In the genomic region with DNA sequence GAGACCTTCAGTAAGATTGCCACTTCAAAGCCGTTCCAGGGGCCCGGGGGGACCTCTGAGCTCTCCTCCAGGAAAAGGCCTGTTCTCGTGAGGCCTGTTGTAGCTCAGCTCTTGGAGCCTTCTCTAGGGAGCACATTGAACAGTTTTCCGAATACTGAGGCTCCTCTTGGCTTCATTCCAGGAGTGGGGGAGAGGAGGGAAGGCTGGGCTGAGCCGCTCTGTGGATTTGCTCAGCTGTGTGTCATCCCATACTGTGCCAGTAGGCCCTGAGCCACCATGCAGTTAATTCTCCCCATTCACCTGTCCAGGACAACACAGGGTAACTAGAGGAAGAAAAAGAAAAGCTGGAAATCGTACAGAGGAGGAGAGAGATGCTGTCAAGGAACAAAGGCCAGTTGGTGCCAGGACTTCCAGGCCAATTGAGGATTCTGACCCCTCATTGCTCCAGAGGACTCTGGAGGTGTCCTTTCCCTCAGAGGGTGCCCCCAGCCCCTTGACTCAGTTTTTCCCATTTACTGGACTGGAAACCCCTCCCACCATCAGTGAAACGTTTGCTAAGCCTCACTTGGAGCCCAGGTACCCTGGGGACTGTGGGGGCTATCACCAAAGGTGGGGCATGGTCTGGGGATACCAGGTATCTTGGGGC, we compare ENCODE assay signal across 9 cellular contexts. TPM values are rescaled to one million over a fixed set of nuclear protein-coding genes. Genes with fewer than 3 reads are reported as not detected.
DNase-seq lines count a peak whose midpoint lies in the region; ATAC-seq and TF ChIP-seq lines count a peak whose summit lies in the region.
"Had no signal": no experiment of that assay in that cellular context is flagged by ENCODE, and none has a peak within 500 bp of the region (broad histone marks: within the 10 kb centered on the region; RNA-seq: fewer than 3 reads in every experiment).

No MANE protein-coding gene starts in this region.

- peak overlapping the region; percentile 67 to 72 for H2BK12ac ChIP-seq in mesenchymal stem cell (ENCODE audit: low read length in 2 of 2)

- H4K20me1 ChIP-seq in mammary epithelial cell (ENCODE audit: insufficient read depth, low read length): no peaks in the 10 kb centered on the region

- H2BK5ac ChIP-seq in mesenchymal stem cell (ENCODE audit: low read depth, low read length, poor library complexity, severe bottlenecking): no peak overlapping the region

- intact Hi-C loops in MCF 10A (cut with micrococcal nuclease): no loop called here
- intact Hi-C loops in mammary epithelial cell (cut with micrococcal nuclease): no loop called here

- H3K14ac ChIP-seq in mesenchymal stem cell (ENCODE audit: low read length in 2 of 2): peak overlapping the region in 1 of 2 experiments; percentile 55

- no peak for TF ChIP-seq CTCF in MCF 10A (IDR thresholded peaks at IDR 0.05; ENCODE audit: unreplicated experiment)
- no peak for TF ChIP-seq CTCF in mammary epithelial cell (conservative IDR thresholded peaks at IDR 0.05 in 1 of 2, IDR thresholded peaks at IDR 0.05 in 1 of 2; ENCODE audit: extremely low read depth in 1 of 2, insufficient read depth in 1 of 2, low read depth in 1 of 2, low read length in 2 of 2)
- TF ChIP-seq CTCF in WTC11 (IDR thresholded peaks at IDR 0.05): no peak
- no peak for TF ChIP-seq CTCF in osteocyte (IDR thresholded peaks at IDR 0.05)

- H3K36me3 ChIP-seq in mammary epithelial cell (ENCODE audit: insufficient read depth, low read length): no peaks in the 10 kb centered on the region
- no peaks in the 10 kb centered on the region for H3K36me3 ChIP-seq in mesenchymal stem cell (ENCODE audit: control insufficient read depth in 1 of 2, insufficient read depth in 2 of 2, low read depth in 1 of 2, low read length in 2 of 2)

- in situ Hi-C loops in mammary epithelial cell (cut with MboI; ENCODE audit: low sequenced_read_pairs in 2 of 2): no loop called here

- peak overlapping the region; percentile 53 for H2BK15ac ChIP-seq in mesenchymal stem cell (ENCODE audit: low read depth, poor library complexity, severe bottlenecking)

- peaks cover 6% of the 10 kb centered on the region for H3K9me3 Mint-ChIP-seq in MCF 10A (ENCODE audit: unreplicated experiment)
- H3K9me3 Mint-ChIP-seq in WTC11: peaks cover 8% of the 10 kb centered on the region
- peaks cover 6% of the 10 kb centered on the region for H3K9me3 Mint-ChIP-seq in osteocyte (ENCODE audit: unreplicated experiment)

- peaks cover 21% of the 10 kb centered on the region for H3K4me1 ChIP-seq in mammary epithelial cell (ENCODE audit: insufficient read depth, low read length)
- H3K4me1 ChIP-seq in mesenchymal stem cell (ENCODE audit: control insufficient read depth, insufficient read depth, low read depth, low read length): peaks cover 26% of the 10 kb centered on the region

- H3K9ac ChIP-seq in mammary epithelial cell (ENCODE audit: insufficient read depth, low read length) (no peak overlapping the region), mesenchymal stem cell (ENCODE audit: low read length) (peak overlapping the region; percentile 53)

- POLR2A ChIA-PET in MCF 10A (lab: Yijun Ruan, JAX): interaction anchor here (0.6 to 1.1 kb wide), 2 partner anchors 38 to 57 kb away, joined by 3 read pairs; no protein-coding TSS in a partner anchor
- POLR2A ChIA-PET in WTC11 (lab: Charles Lee): interaction anchor here (1.8 kb wide), 1 partner anchor 162 kb away, joined by 6 read pairs; a partner anchor contains a TSS

- H2BK120ac ChIP-seq in mesenchymal stem cell (ENCODE audit: low read depth, low read length): peak overlapping the region; percentile 80

- H3K4me3 ChIP-seq in mammary epithelial cell (replicated peaks in 1 of 3; ENCODE audit: insufficient read depth in 1 of 3, low read depth in 2 of 3, low read length in 3 of 3) (no peak overlapping the region), mesenchymal stem cell (ENCODE audit: insufficient read depth in 1 of 2, low read depth in 1 of 2, low read length in 2 of 2) (no peak overlapping the region)

- peak overlapping the region; percentile 25 to 50 for H3K18ac ChIP-seq in mesenchymal stem cell (ENCODE audit: low read depth in 1 of 2, low read length in 2 of 2)

- H4K8ac ChIP-seq in mesenchymal stem cell (ENCODE audit: low read length): peak overlapping the region; percentile 71

- H3K4me1 Mint-ChIP-seq in MCF 10A (ENCODE audit: insufficient read depth, unreplicated experiment) (peaks cover 27% of the 10 kb centered on the region), WTC11 (peaks cover 16% of the 10 kb centered on the region), osteocyte (ENCODE audit: unreplicated experiment) (peaks cover 24% of the 10 kb centered on the region)

- H3K27me3 ChIP-seq in mammary epithelial cell (ENCODE audit: insufficient read depth, low read length): no peaks in the 10 kb centered on the region
- H3K27me3 ChIP-seq in mesenchymal stem cell (ENCODE audit: control insufficient read depth in 1 of 2, insufficient read depth in 1 of 2, low read length in 2 of 2): no peaks in the 10 kb centered on the region

- WGBS in mammary epithelial cell (ENCODE audit: low coverage, missing lambda C conversion rate): 32% methylated on average over 5 of the region's 7 CpGs
- 49% methylated on average over 6 of the region's 7 CpGs for WGBS in mesenchymal stem cell

- H3K79me2 ChIP-seq in mammary epithelial cell (ENCODE audit: insufficient read depth, low read length): no peaks in the 10 kb centered on the region

- H3K9me3 ChIP-seq in mammary epithelial cell (replicated peaks; ENCODE audit: insufficient read depth, low read length): no peaks in the 10 kb centered on the region
- peaks cover 3% of the 10 kb centered on the region for H3K9me3 ChIP-seq in mesenchymal stem cell (ENCODE audit: control insufficient read depth, low read length)

- dilution Hi-C loops in mammary epithelial cell (cut with HindIII; ENCODE audit: low sequenced_read_pairs): no loop called here

- peak overlapping the region; percentile 55 for H2AK5ac ChIP-seq in mesenchymal stem cell (ENCODE audit: low read length, severe bottlenecking)

- H3K27ac Mint-ChIP-seq in MCF 10A (ENCODE audit: low read depth, unreplicated experiment) (no peak overlapping the region), WTC11 (no peak overlapping the region), osteocyte (ENCODE audit: unreplicated experiment) (no peak overlapping the region)

- no TSS peak for BruUV-seq in MCF 10A (replicated peaks; lab: Mats Ljungman, UMichigan)
- BruUV-seq in mammary epithelial cell (replicated peaks; lab: Mats Ljungman, UMichigan): no TSS peak

- peak overlapping the region; percentile 28 for H4K91ac ChIP-seq in mesenchymal stem cell (ENCODE audit: low read length)

- no peaks in the 10 kb centered on the region for H3K79me1 ChIP-seq in mesenchymal stem cell (replicated peaks; ENCODE audit: low read length, poor library complexity, severe bottlenecking)

- no peak overlapping the region for H3K27ac ChIP-seq in mammary epithelial cell (ENCODE audit: insufficient read depth, low read depth, low read length)
- H3K27ac ChIP-seq in mesenchymal stem cell (ENCODE audit: low read length, poor library complexity, severe bottlenecking): no peak overlapping the region

- H3K4me2 ChIP-seq in mammary epithelial cell (ENCODE audit: insufficient read depth, low read depth, low read length) (no peak overlapping the region), mesenchymal stem cell (ENCODE audit: low read length, poor library complexity, severe bottlenecking) (no peak overlapping the region)

- H3K4me3 Mint-ChIP-seq in MCF 10A (ENCODE audit: unreplicated experiment) (no peak overlapping the region), WTC11 (no peak overlapping the region), osteocyte (ENCODE audit: unreplicated experiment) (no peak overlapping the region)

- H3K27me3 Mint-ChIP-seq in MCF 10A (ENCODE audit: insufficient read depth, unreplicated experiment) (no peaks in the 10 kb centered on the region), WTC11 (ENCODE audit: low read depth) (no peaks in the 10 kb centered on the region), osteocyte (ENCODE audit: unreplicated experiment) (no peaks in the 10 kb centered on the region)

- no peak overlapping the region for H3K23ac ChIP-seq in mesenchymal stem cell (ENCODE audit: low read length in 2 of 2)

- peak overlapping the region; percentile 30 to 64 for H3K4ac ChIP-seq in mesenchymal stem cell (ENCODE audit: low read depth in 1 of 2, low read length in 2 of 2)

- DNase-seq in MCF 10A (ENCODE audit: unreplicated experiment) (peak; percentile 78), mammary epithelial cell (no peak), dermis microvascular lymphatic vessel endothelial cell (ENCODE audit: low read depth in 2 of 2) (peak; percentile 55 to 62), mesenchymal stem cell (peak; percentile 76), WTC11 (ENCODE audit: low spot score) (no peak), CD1c-positive myeloid dendritic cell (ENCODE audit: extremely low spot score) (no peak), osteocyte (ENCODE audit: extremely low spot score, unreplicated experiment) (no peak)
- DNase-seq: T-helper 2 cell had no signal

- CTCF ChIA-PET in MCF 10A (lab: Yijun Ruan, JAX) (interaction anchor here (0.6 to 1.4 kb wide), 5 partner anchors 20 to 245 kb away, joined by 3 to 6 read pairs (median 4); no protein-coding TSS in a partner anchor), mammary epithelial cell (lab: Charles Lee; ENCODE audit: low non-redundant PET) (no interaction called here), WTC11 (lab: Charles Lee) (interaction anchor here (1.3 to 1.7 kb wide), 3 partner anchors 26 to 198 kb away, joined by 3 to 7 read pairs (median 4); no protein-coding TSS in a partner anchor)

- H2AFZ ChIP-seq in mammary epithelial cell (ENCODE audit: low read depth, low read length): no peak overlapping the region
- no peak overlapping the region for H2AFZ ChIP-seq in mesenchymal stem cell (ENCODE audit: low read depth, low read length)

- no peaks in the 10 kb centered on the region for H3K36me3 Mint-ChIP-seq in MCF 10A (ENCODE audit: insufficient read depth, unreplicated experiment)
- H3K36me3 Mint-ChIP-seq in WTC11: no peaks in the 10 kb centered on the region; the same call in 1 of the 2 replicates
- peaks cover 8% of the 10 kb centered on the region for H3K36me3 Mint-ChIP-seq in osteocyte (ENCODE audit: unreplicated experiment)

- ATAC-seq in WTC11 (no peak; the same call in 1 of the 2 replicates), HG03460 (IDR thresholded peaks at IDR 0.05; ENCODE audit: unreplicated experiment) (no peak)

RNA-seq across cellular contexts. Expression of a gene that starts 41.4 kb away (rescaled TPM):
- 10.0 and 25.1 TPM in 2 replicates for total RNA-seq in MCF 10A (2022)
- total RNA-seq in mammary epithelial cell: 10 to 100 TPM; 20.5 to 26.5 TPM
- 13.4 TPM for polyA plus RNA-seq in mammary epithelial cell
- polyA minus RNA-seq in mammary epithelial cell: 27.1 TPM
- 16.9 and 34.4 TPM in 2 replicates for total RNA-seq in dermis microvascular lymphatic vessel endothelial cell
- polyA plus RNA-seq in mesenchymal stem cell (2013, experiment 1 of 2): 42.4 TPM
- 39.8 TPM for polyA plus RNA-seq in mesenchymal stem cell (2013, experiment 2 of 2)
- total RNA-seq in WTC11 (2021): 17.9 to 20.1 TPM (median 19.8 TPM) in 3 replicates
- 40.5 and 42.8 TPM in 2 replicates for total RNA-seq in osteocyte

RNA-seq across cellular contexts. Expression of a gene that starts 57.5 kb away (rescaled TPM):
- total RNA-seq in MCF 10A (2022): not detected in 2 replicates
- total RNA-seq in mammary epithelial cell: under 1 TPM in 1 of 2 donors, not detected in 1; under 0.01 TPM
- not detected for polyA plus RNA-seq in mammary epithelial cell
- not detected for polyA minus RNA-seq in mammary epithelial cell
- 2.3 and 17.2 TPM in 2 replicates for total RNA-seq in dermis microvascular lymphatic vessel endothelial cell
- polyA plus RNA-seq in mesenchymal stem cell (2013, experiment 1 of 2): 0.23 TPM
- 0.25 TPM for polyA plus RNA-seq in mesenchymal stem cell (2013, experiment 2 of 2)
- total RNA-seq in WTC11 (2021): 0.18 to 0.55 TPM (median 0.23 TPM) in 3 replicates
- total RNA-seq in osteocyte: 9.0 and 10.1 TPM in 2 replicates

Comparison
In these comparisons a context has a peak if more than half of its experiments do, and no peak if none do; other contexts are left out.
1. DNase-seq: peak in MCF 10A (single experiment), dermis microvascular lymphatic vessel endothelial cell (2 of 2) and mesenchymal stem cell (single experiment); none in mammary epithelial cell (single experiment), WTC11 (single experiment), CD1c-positive myeloid dendritic cell (single experiment) and osteocyte (single experiment).